Comparison of ENCODE assay signal across 30 cellular contexts in genomic region chr10:104081998-104082397, GRCh38. TPM values are rescaled to one million over a fixed set of nuclear protein-coding genes. Genes with fewer than 3 reads are reported as not detected.
"Had no signal": no experiment of that assay in that cellular context is flagged by ENCODE, and none has a peak within 500 bp of the region (broad histone marks: within the 10 kb centered on the region; RNA-seq: fewer than 3 reads in every experiment).

No MANE protein-coding gene starts in this region.

- H3K9me3 ChIP-seq: gastroesophageal sphincter, psoas muscle, spleen, testis, transverse colon, uterus had no signal

- DNase-seq: activated CD4-positive, alpha-beta memory T cell treated with anti-CD3 and anti-CD28 coated beads for 36 hours; activated CD4-positive, alpha-beta T cell treated with anti-CD3 and anti-CD28 coated beads, Interleukin-2, amount 10 ng/mL, durations not matched to agents 24 days and 14 days; activated CD8-positive, alpha-beta memory T cell treated with anti-CD3 and anti-CD28 coated beads, Interleukin-2, amount 50 U/mL, for 4 hours; activated naive CD8-positive, alpha-beta T cell treated with anti-CD3 and anti-CD28 coated beads, Interleukin-2, amount 50 U/mL, for 24 hours; activated T-cell treated with anti-CD3 and anti-CD28 coated beads, Interleukin-2, amount 50 U/mL, for 24 hours; amygdala; endodermal cell; islet precursor cell; left cardiac atrium; left ventricle myocardium superior; naive B cell; nucleus accumbens; psoas muscle; right cardiac atrium; spleen; stimulated activated CD4-positive, alpha-beta T cell treated with anti-CD3 and anti-CD28 coated beads, Interleukin-2, amount 100 ng/mL, for 48 hours; stimulated activated naive CD4-positive, alpha-beta T cell treated with Interleukin-2 at 50 U/mL for 16 hours; testis; transverse colon; uterus had no signal

- FAIRE-seq: bronchial epithelial cell, TTC549 had no signal

- H3K27me3 ChIP-seq: gastroesophageal sphincter, hepatocyte, spleen, testis, transverse colon, uterus had no signal

- ATAC-seq: activated naive CD8-positive, alpha-beta T cell treated with anti-CD3 and anti-CD28 coated beads, Interleukin-2, amount 50 U/mL, for 24 hours; gastroesophageal sphincter; left cardiac atrium; left ventricle myocardium superior; psoas muscle; right cardiac atrium had no signal

- H3K9ac ChIP-seq: parathyroid adenoma had no signal

- H2AFZ ChIP-seq: hepatocyte, parathyroid adenoma had no signal

- H3K4me1 ChIP-seq: psoas muscle, spleen, testis, uterus had no signal

- H3K36me3 ChIP-seq: gastroesophageal sphincter, spleen, transverse colon, uterus had no signal

- H3K4me2 ChIP-seq: hepatocyte had no signal

- H3K79me2 ChIP-seq: hepatocyte, parathyroid adenoma had no signal

- H3K27ac ChIP-seq: gastroesophageal sphincter, hepatocyte, parathyroid adenoma, psoas muscle, spleen, testis, transverse colon, uterus, VCaP had no signal

- H3K4me3 ChIP-seq: gastroesophageal sphincter, hepatocyte, psoas muscle, spleen, testis, transverse colon, uterus had no signal

RNA-seq across cellular contexts. Expression of gene COL17A1, which starts 3.7 kb away (rescaled TPM):
- total RNA-seq: activated CD4-positive, alpha-beta memory T cell treated with anti-CD3 and anti-CD28 coated beads for 36 hours; activated CD4-positive, alpha-beta T cell treated with anti-CD3 and anti-CD28 coated beads, Interleukin-2, amount 10 ng/mL, durations not matched to agents 24 days and 14 days; activated CD8-positive, alpha-beta memory T cell treated with anti-CD3 and anti-CD28 coated beads for 36 hours; activated T-helper 2 cell treated with anti-CD3 and anti-CD28 coated beads, Interferon-gamma antibody, Interleukin-2, Interleukin-4, amounts not matched to agents 10 μg/mL and 5 μg/mL and 100 μg/mL, durations not matched to agents 14 hours and 24 hours and 36 hours; T-helper 1 cell treated with Interleukin-12 subunit alpha and Interleukin-12 subunit beta and Interleukin-4 antibody, amounts not matched to agents 30 ng/mL and 1 ng/mL, for 36 hours had no signal
- polyA plus RNA-seq: neural cell had no signal
